11 cellular contexts compared by ENCODE assay signal in genomic region chr3:15754047-15754446, GRCh38. TPM values are rescaled to one million over a fixed set of nuclear protein-coding genes. Genes with fewer than 3 reads are reported as not detected.
DNase-seq lines count a peak whose midpoint lies in the region; ATAC-seq and TF ChIP-seq lines count a peak whose summit lies in the region.
"Had no signal": no experiment of that assay in that cellular context is flagged by ENCODE, and none has a peak within 500 bp of the region (broad histone marks: within the 10 kb centered on the region; RNA-seq: fewer than 3 reads in every experiment).

No MANE protein-coding gene starts in this region.

- RAD21 ChIA-PET in HCT116 (lab: Charles Lee; ENCODE audit: low non-redundant PET in 1 of 2, low total read pairs in 2 of 2, uncharacterized antibody in 2 of 2, unreplicated experiment in 2 of 2) = no interaction called here

- no peaks in the 10 kb centered on the region for H3K9me2 ChIP-seq in HCT116 (ENCODE audit: insufficient read depth)

- no peak overlapping the region for H3K4me3 Mint-ChIP-seq in T-cell
- H3K4me3 Mint-ChIP-seq: activated naive CD8-positive, alpha-beta T cell treated with anti-CD3 and anti-CD28 coated beads, Interleukin-2, amount 10 ng/mL, durations not matched to agents 7 days and 5 days had no signal

- DNase-seq in A172 (ENCODE audit: low spot score) (peak; percentile 60), HCT116 (ENCODE audit: low read depth, low spot score) (no peak), fibroblast of the conjunctiva (ENCODE audit: low read depth) (peak; percentile 30), T-helper 9 cell (no peak), Right ventricle myocardium inferior (ENCODE audit: missing footprints) (no peak), T-cell (no peak), GM10248 (ENCODE audit: extremely low spot score) (no peak)
- DNase-seq: activated naive CD8-positive, alpha-beta T cell treated with anti-CD3 and anti-CD28 coated beads, Interleukin-2, amount 10 ng/mL, durations not matched to agents 7 days and 5 days; colonic mucosa had no signal

- peaks cover 0 to 3% (median 0%) of the 10 kb centered on the region in 3 donors for H3K9me3 Mint-ChIP-seq in T-cell

- intact Hi-C loops in HCT116 (cut with micrococcal nuclease) = no loop called here
- intact Hi-C loops in Right ventricle myocardium inferior (cut with DNase I) = no loop called here

- no TSS peak for BruUV-seq in HCT116 (replicated peaks; lab: Mats Ljungman, UMichigan)

- CTCF ChIA-PET in HCT116 (lab: Charles Lee) = no interaction called here
- CTCF ChIA-PET in T-cell (lab: Charles Lee) = interaction anchor here in 1 of 2 donors (0.6 kb wide), 1 partner anchor 514 kb away, joined by 7 read pairs; no protein-coding TSS in a partner anchor
- CTCF ChIA-PET in GM10248 (lab: Yijun Ruan, JAX) = interaction anchor here (1.2 kb wide), 1 partner anchor 38 kb away, joined by 4 read pairs; no protein-coding TSS in a partner anchor

- no peak for TF ChIP-seq RAD21 in HCT116 (IDR thresholded peaks at IDR 0.05; ENCODE audit: low read depth)

- 0 out of 4 replicates have a peak, but pooled peaks cover 0 to 3% of the 10 kb centered on the region in 2 experiments for H3K4me1 ChIP-seq in HCT116 (ENCODE audit: control insufficient read depth in 1 of 2, insufficient read depth in 2 of 2, low read length in 2 of 2)
- H3K4me1 ChIP-seq: colonic mucosa had no signal

- H3K36me3 ChIP-seq in HCT116 (ENCODE audit: control insufficient read depth in 1 of 2, insufficient read depth in 2 of 2, low read length in 2 of 2) = peaks cover 0 to 4% of the 10 kb centered on the region in 2 experiments; a peak in 1 of 4 replicates
- H3K36me3 ChIP-seq: colonic mucosa had no signal

- H3K27ac Mint-ChIP-seq in T-cell = no peak overlapping the region
- H3K27ac Mint-ChIP-seq: activated naive CD8-positive, alpha-beta T cell treated with anti-CD3 and anti-CD28 coated beads, Interleukin-2, amount 10 ng/mL, durations not matched to agents 7 days and 5 days had no signal

- POLR2A ChIA-PET in HCT116 (lab: Charles Lee) (no interaction called here), T-cell (lab: Charles Lee) (no interaction called here), GM10248 (lab: Yijun Ruan, JAX) (no interaction called here)

- H3K4me2 ChIP-seq in HCT116 (ENCODE audit: low read length) = no peak overlapping the region

- TF ChIP-seq CTCF in HCT116 (IDR thresholded peaks at IDR 0.05 in 2 of 3, conservative IDR thresholded peaks at IDR 0.05 in 1 of 3; ENCODE audit: borderline replicate concordance in 1 of 3, insufficient read depth in 1 of 3, low read depth in 2 of 3, low read length in 2 of 3) (no peak), VCaP (conservative IDR thresholded peaks at IDR 0.05) (no peak), GM10248 (IDR thresholded peaks at IDR 0.05; ENCODE audit: control extremely low read depth, extremely low read depth, low read depth, missing control alignments) (no peak)

- H3K4me3 ChIP-seq in HCT116 (replicated peaks in 1 of 2; ENCODE audit: low read depth in 1 of 2, low read length in 2 of 2) = no peak overlapping the region
- H3K4me3 ChIP-seq: colonic mucosa, esophagus muscularis mucosa had no signal

- H3K79me2 ChIP-seq in HCT116 (ENCODE audit: insufficient read depth, low read length) = no peaks in the 10 kb centered on the region

- peaks cover 5 to 11% (median 7%) of the 10 kb centered on the region in 3 donors for H3K4me1 Mint-ChIP-seq in T-cell

- H3K36me3 Mint-ChIP-seq in T-cell = peaks cover 44% of the 10 kb centered on the region

- ATAC-seq in HCT116 (no peak), Right ventricle myocardium inferior (no peak), T-cell (replicated peaks in 1 of 4) (no peak)

- no peak for TF ChIP-seq POLR2A in HCT116 (IDR thresholded peaks at IDR 0.05; ENCODE audit: borderline replicate concordance, extremely low read depth, insufficient read depth, insufficient read length)

- H2AFZ ChIP-seq in HCT116 (ENCODE audit: low read depth, low read length, poor library complexity, severe bottlenecking) = no peak overlapping the region

- no peaks in the 10 kb centered on the region for H3K27me3 Mint-ChIP-seq in T-cell
- H3K27me3 Mint-ChIP-seq: activated naive CD8-positive, alpha-beta T cell treated with anti-CD3 and anti-CD28 coated beads, Interleukin-2, amount 10 ng/mL, durations not matched to agents 7 days and 5 days had no signal

- no peaks in the 10 kb centered on the region for H3K9me3 ChIP-seq in HCT116 (ENCODE audit: control insufficient read depth in 1 of 2, insufficient read depth in 1 of 2, low read depth in 1 of 2, low read length in 2 of 2)
- H3K9me3 ChIP-seq: colonic mucosa, esophagus muscularis mucosa had no signal

- H3K27ac ChIP-seq in HCT116 (ENCODE audit: low read depth, low read length) (no peak overlapping the region), VCaP (peak overlapping the region; percentile 67)
- H3K27ac ChIP-seq: colonic mucosa, esophagus muscularis mucosa had no signal

- no peaks in the 10 kb centered on the region for H4K20me1 ChIP-seq in HCT116 (ENCODE audit: insufficient read depth)

- H3K27me3 ChIP-seq in HCT116 (ENCODE audit: insufficient read depth, low read length) = no peaks in the 10 kb centered on the region
- H3K27me3 ChIP-seq: colonic mucosa, esophagus muscularis mucosa had no signal

- no peak overlapping the region for H3K9ac ChIP-seq in HCT116 (ENCODE audit: low read length)

TF ChIP-seq in HCT116, 20 proteins besides CTCF, POLR2A, EP300 and RAD21:
- TF ChIP-seq MAX (IDR thresholded peaks at IDR 0.05) = no peak
- peak; percentile 12; the same call in 1 of the 2 replicates for TF ChIP-seq FOSL1 (IDR thresholded peaks at IDR 0.05; ENCODE audit: low read depth)
- TF ChIP-seq EZH2phosphoT487 (IDR thresholded peaks at IDR 0.05; ENCODE audit: borderline replicate concordance) = no peak

RNA-seq across cellular contexts. Expression of gene ANKRD28, which starts 43.7 kb away (rescaled TPM):
- 98.4 and 125 TPM in 2 replicates for total RNA-seq in A172 (2014; rRNA removed; shearing (Covaris generic))
- total RNA-seq in HCT116 (2021; ENCODE audit: unreplicated experiment) (47.5 TPM), Right ventricle myocardium inferior (23.6 TPM), T-cell (10 to 100 TPM; 30.1 to 67.6 (median 39.0) TPM)
- 27.9 and 28.7 TPM in 2 replicates for polyA plus RNA-seq in HCT116 (2012)

Comparison
In these comparisons a context has a peak if more than half of its experiments do, and no peak if none do; other contexts are left out.
1. DNase-seq: peak in A172 (single experiment) and fibroblast of the conjunctiva (single experiment); none in HCT116 (single experiment), T-helper 9 cell (single experiment), Right ventricle myocardium inferior (single experiment), T-cell (0 of 34) and GM10248 (single experiment).